Comparison of ENCODE assay signal across 4 cellular contexts in the genomic region with DNA sequence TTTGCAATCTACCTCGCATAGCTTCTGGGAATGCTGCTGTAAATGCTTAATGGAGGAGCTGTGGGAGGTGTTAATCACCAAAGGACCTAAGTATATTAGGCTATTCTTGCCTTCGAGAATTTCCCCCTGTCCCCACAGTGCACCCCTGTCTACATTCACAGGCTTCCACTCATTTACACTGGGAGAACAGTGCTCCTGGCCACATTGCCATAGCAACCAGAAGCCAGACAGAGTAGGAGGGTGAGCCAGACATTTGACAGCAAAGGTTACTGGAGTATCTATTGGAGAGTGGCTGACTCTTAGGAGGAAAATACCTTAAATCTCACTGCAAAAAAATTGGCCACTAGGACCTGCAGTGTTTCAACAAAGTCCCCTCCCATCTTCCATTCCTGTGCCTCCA.
"Had no signal": no experiment of that assay in that cellular context is flagged by ENCODE, and none has a peak within 500 bp of the region (broad histone marks: within the 10 kb centered on the region; RNA-seq: fewer than 3 reads in every experiment).

No MANE protein-coding gene starts in this region.

- H3K27ac Mint-ChIP-seq: GM23338, H9 had no signal

- H3K4me3 Mint-ChIP-seq: GM23338, H9 had no signal

- DNase-seq: H9, HCEC 1CT, IMR-90 had no signal

- H3K4me2 ChIP-seq: GM23338 had no signal

- H3K4me3 ChIP-seq: GM23338 had no signal

- H3K4me1 Mint-ChIP-seq: GM23338 had no signal

- H3K9me3 Mint-ChIP-seq: GM23338 had no signal

- ATAC-seq: GM23338 had no signal
